Comparison of ENCODE assay signal across 18 cellular contexts in genomic region chr13:27293873-27294515, GRCh38. TPM values are rescaled to one million over a fixed set of nuclear protein-coding genes. Genes with fewer than 3 reads are reported as not detected.
DNase-seq lines count a peak whose midpoint lies in the region; ATAC-seq, FAIRE-seq and TF ChIP-seq lines count a peak whose summit lies in the region.
"Had no signal": no experiment of that assay in that cellular context is flagged by ENCODE, and none has a peak within 500 bp of the region (broad histone marks: within the 10 kb centered on the region; RNA-seq: fewer than 3 reads in every experiment).

No MANE protein-coding gene starts in this region.

- FAIRE-seq in small intestine (lab: Jason Lieb, UNC), result no peak
- FAIRE-seq: GM12878 had no signal

- peaks cover 23% of the 10 kb centered on the region for H3K4me1 Mint-ChIP-seq in activated naive CD4-positive, alpha-beta T cell treated with anti-CD3 and anti-CD28 coated beads, Interleukin-2, amount 10 ng/mL, durations not matched to agents 7 days and 5 days
- H3K4me1 Mint-ChIP-seq in activated naive CD8-positive, alpha-beta T cell treated with anti-CD3 and anti-CD28 coated beads for 36 hours, result peaks cover 23% of the 10 kb centered on the region
- H3K4me1 Mint-ChIP-seq in stimulated activated naive B cell treated with anti-CD40 and anti-IgM and Interleukin-4, amounts not matched to agents 10 μg/mL and 1 μg/mL and 100 μg/mL, for 72 hours, result peaks cover 16 to 17% of the 10 kb centered on the region in 2 donors
- H3K4me1 Mint-ChIP-seq: endodermal cell, immature natural killer cell had no signal

- TF ChIP-seq CTCF in Loucy (conservative IDR thresholded peaks at IDR 0.05; ENCODE audit: low read length), result no peak

- H3K36me3 ChIP-seq in Loucy (ENCODE audit: insufficient read depth, low read length) (no peaks in the 10 kb centered on the region), small intestine (ENCODE audit: control insufficient read depth in 2 of 2, insufficient read depth in 2 of 2, low read length in 2 of 2) (no peaks in the 10 kb centered on the region)
- H3K36me3 ChIP-seq: heart left ventricle had no signal

- peak; percentile 80 to 83 for ATAC-seq in stimulated activated naive B cell treated with anti-CD40 and anti-IgM and Interleukin-4, amounts not matched to agents 10 μg/mL and 1 μg/mL and 100 μg/mL, for 72 hours (replicated peaks)
- ATAC-seq: GM12878, heart left ventricle, right cardiac atrium had no signal

- WGBS in small intestine, 3 donors, result 52 to 82% (median 71%) methylated on average over 4 of the region's 4 CpGs

- H3K27me3 ChIP-seq in Loucy (ENCODE audit: insufficient read depth, low read length, poor library complexity, severe bottlenecking) (no peaks in the 10 kb centered on the region), small intestine (ENCODE audit: control insufficient read depth in 2 of 2, insufficient read depth in 2 of 2, low read length in 2 of 2) (no peaks in the 10 kb centered on the region)

- no peaks in the 10 kb centered on the region for H3K36me3 Mint-ChIP-seq in activated naive CD4-positive, alpha-beta T cell treated with anti-CD3 and anti-CD28 coated beads, Interleukin-2, amount 10 ng/mL, durations not matched to agents 7 days and 5 days
- H3K36me3 Mint-ChIP-seq in activated naive CD8-positive, alpha-beta T cell treated with anti-CD3 and anti-CD28 coated beads for 36 hours, result no peaks in the 10 kb centered on the region
- no peaks in the 10 kb centered on the region for H3K36me3 Mint-ChIP-seq in stimulated activated naive B cell treated with anti-CD40 and anti-IgM and Interleukin-4, amounts not matched to agents 10 μg/mL and 1 μg/mL and 100 μg/mL, for 72 hours
- H3K36me3 Mint-ChIP-seq: immature natural killer cell had no signal

- peak overlapping the region; percentile 72 for H3K27ac Mint-ChIP-seq in activated naive CD4-positive, alpha-beta T cell treated with anti-CD3 and anti-CD28 coated beads, Interleukin-2, amount 10 ng/mL, durations not matched to agents 7 days and 5 days
- peak overlapping the region; percentile 21 for H3K27ac Mint-ChIP-seq in activated naive CD8-positive, alpha-beta T cell treated with anti-CD3 and anti-CD28 coated beads for 36 hours
- H3K27ac Mint-ChIP-seq in stimulated activated naive B cell treated with anti-CD40 and anti-IgM and Interleukin-4, amounts not matched to agents 10 μg/mL and 1 μg/mL and 100 μg/mL, for 72 hours, result peak overlapping the region; percentile 43
- H3K27ac Mint-ChIP-seq: endodermal cell, immature natural killer cell had no signal

- H3F3A ChIP-seq in Loucy (ENCODE audit: low read depth), result no peaks in the 10 kb centered on the region

- peak; percentile 27 for DNase-seq in activated naive CD4-positive, alpha-beta T cell treated with anti-CD3 and anti-CD28 coated beads, Interleukin-2, amount 10 ng/mL, durations not matched to agents 7 days and 5 days
- no peak for DNase-seq in activated naive CD4-positive, alpha-beta T cell treated with Interleukin-2 at 50 U/mL for 16 hours
- DNase-seq in activated naive CD8-positive, alpha-beta T cell treated with anti-CD3 and anti-CD28 coated beads for 36 hours, result no peak
- DNase-seq in stimulated activated naive B cell treated with anti-CD40 and anti-IgM and Interleukin-4, amounts not matched to agents 10 μg/mL and 1 μg/mL and 100 μg/mL, for 72 hours, result no peak
- DNase-seq in GM19238 (ENCODE audit: insufficient read length, low spot score), result no peak
- no peak for DNase-seq in small intestine
- DNase-seq in NCI-H345 treated with DMSO at 0.1 percent for 48 hours (lab: John Stamatoyannopoulos, UW; ENCODE audit: unreplicated experiment), result no peak
- DNase-seq: endodermal cell, GF-D8, heart left ventricle, immature natural killer cell, KBM-7, NCI-H1092, NCI-H2081 treated with DMSO at 0.1 percent for 48 hours, right cardiac atrium, Right ventricle myocardium superior had no signal

- H3K9me3 Mint-ChIP-seq in activated naive CD4-positive, alpha-beta T cell treated with anti-CD3 and anti-CD28 coated beads, Interleukin-2, amount 10 ng/mL, durations not matched to agents 7 days and 5 days, result no peaks in the 10 kb centered on the region
- no peaks in the 10 kb centered on the region for H3K9me3 Mint-ChIP-seq in activated naive CD8-positive, alpha-beta T cell treated with anti-CD3 and anti-CD28 coated beads for 36 hours
- no peaks in the 10 kb centered on the region for H3K9me3 Mint-ChIP-seq in stimulated activated naive B cell treated with anti-CD40 and anti-IgM and Interleukin-4, amounts not matched to agents 10 μg/mL and 1 μg/mL and 100 μg/mL, for 72 hours
- H3K9me3 Mint-ChIP-seq: immature natural killer cell had no signal

- no peaks in the 10 kb centered on the region for H3K9me3 ChIP-seq in Loucy (ENCODE audit: insufficient read depth, low read depth, low read length)
- H3K9me3 ChIP-seq in small intestine (ENCODE audit: control insufficient read depth, low read depth), result no peaks in the 10 kb centered on the region

- H3K4me3 Mint-ChIP-seq in activated naive CD4-positive, alpha-beta T cell treated with anti-CD3 and anti-CD28 coated beads, Interleukin-2, amount 10 ng/mL, durations not matched to agents 7 days and 5 days, result no peak overlapping the region
- no peak overlapping the region for H3K4me3 Mint-ChIP-seq in activated naive CD8-positive, alpha-beta T cell treated with anti-CD3 and anti-CD28 coated beads for 36 hours
- no peak overlapping the region for H3K4me3 Mint-ChIP-seq in stimulated activated naive B cell treated with anti-CD40 and anti-IgM and Interleukin-4, amounts not matched to agents 10 μg/mL and 1 μg/mL and 100 μg/mL, for 72 hours
- H3K4me3 Mint-ChIP-seq: endodermal cell, immature natural killer cell had no signal

- no peaks in the 10 kb centered on the region for H3K79me2 ChIP-seq in Loucy (ENCODE audit: insufficient read depth, low read length)

- peak overlapping the region; percentile 7 for H3K4me3 ChIP-seq in Loucy (ENCODE audit: low read length, poor library complexity, severe bottlenecking)
- H3K4me3 ChIP-seq in small intestine (ENCODE audit: low read depth in 1 of 2, low read length in 2 of 2), result no peak overlapping the region
- H3K4me3 ChIP-seq: GM12878, heart left ventricle had no signal

- peak overlapping the region; percentile 9 for H3K9ac ChIP-seq in Loucy (ENCODE audit: low read depth, low read length, poor library complexity, severe bottlenecking)

- peaks cover 18% of the 10 kb centered on the region for H3K4me1 ChIP-seq in Loucy (ENCODE audit: insufficient read depth, low read length, poor library complexity, severe bottlenecking)
- H3K4me1 ChIP-seq in small intestine (ENCODE audit: control insufficient read depth in 2 of 2, insufficient read depth in 1 of 2, low read depth in 1 of 2, low read length in 1 of 2), result no peaks in the 10 kb centered on the region
- H3K4me1 ChIP-seq: heart left ventricle had no signal

- H4K20me1 ChIP-seq in Loucy (ENCODE audit: insufficient read depth, low read length, poor library complexity, severe bottlenecking), result no peaks in the 10 kb centered on the region

- peak overlapping the region in 1 of 2 donors; percentile 46 for H3K27ac ChIP-seq in small intestine (ENCODE audit: low read depth in 1 of 2, low read length in 1 of 2)
- H3K27ac ChIP-seq: heart left ventricle had no signal

- H3K27me3 Mint-ChIP-seq in activated naive CD4-positive, alpha-beta T cell treated with anti-CD3 and anti-CD28 coated beads, Interleukin-2, amount 10 ng/mL, durations not matched to agents 7 days and 5 days, result peaks cover 4% of the 10 kb centered on the region
- H3K27me3 Mint-ChIP-seq in activated naive CD8-positive, alpha-beta T cell treated with anti-CD3 and anti-CD28 coated beads for 36 hours, result no peaks in the 10 kb centered on the region
- peaks cover 0 to 5% of the 10 kb centered on the region in 2 donors for H3K27me3 Mint-ChIP-seq in stimulated activated naive B cell treated with anti-CD40 and anti-IgM and Interleukin-4, amounts not matched to agents 10 μg/mL and 1 μg/mL and 100 μg/mL, for 72 hours

- no peaks in the 10 kb centered on the region for H3K9me2 ChIP-seq in Loucy (replicated peaks; ENCODE audit: low read depth, low read length)

- CTCF ChIA-PET in activated naive CD4-positive, alpha-beta T cell treated with anti-CD3 and anti-CD28 coated beads, Interleukin-2, amount 10 ng/mL, durations not matched to agents 7 days and 5 days (lab: Charles Lee), result interaction anchor here (0.9 to 1.2 kb wide), 2 partner anchors 24 to 45 kb away, joined by 3 to 4 read pairs; no protein-coding TSS in a partner anchor

- peak overlapping the region; percentile 71 for H2AFZ ChIP-seq in Loucy (ENCODE audit: low read length)

- H3K4me2 ChIP-seq in Loucy (ENCODE audit: low read depth, low read length, poor library complexity, severe bottlenecking), result peak overlapping the region; percentile 49

RNA-seq across cellular contexts. Expression of gene RASL11A, which starts 23.4 kb away (rescaled TPM):
- 1 to 10 TPM; 2.0 to 3.0 TPM for total RNA-seq in activated naive CD8-positive, alpha-beta T cell treated with anti-CD3 and anti-CD28 coated beads for 36 hours
- 10 to 100 TPM; 32.1 to 46.7 (median 37.6) TPM for polyA plus RNA-seq in small intestine

RNA-seq across cellular contexts. Expression of gene RPL21, which starts 42.6 kb away (rescaled TPM):
- 1,000 to 10,000 TPM; 1,357 to 1,413 TPM for total RNA-seq in activated naive CD8-positive, alpha-beta T cell treated with anti-CD3 and anti-CD28 coated beads for 36 hours
- 1,000 to 10,000 TPM in 2 of 3 donors, 100 to 1,000 TPM in 1; 815 to 1,928 (median 1,687) TPM for polyA plus RNA-seq in small intestine

Comparison
In these comparisons a context has a peak if more than half of its experiments do, and no peak if none do; other contexts are left out.
1. H3K27ac Mint-ChIP-seq: peak in every context shown above with its lines; median percentile 72 in activated naive CD4-positive, alpha-beta T cell treated with anti-CD3 and anti-CD28 coated beads, Interleukin-2, amount 10 ng/mL, durations not matched to agents 7 days and 5 days; 43 in stimulated activated naive B cell treated with anti-CD40 and anti-IgM and Interleukin-4, amounts not matched to agents 10 μg/mL and 1 μg/mL and 100 μg/mL, for 72 hours; 21 in activated naive CD8-positive, alpha-beta T cell treated with anti-CD3 and anti-CD28 coated beads for 36 hours.